Comparison of ENCODE assay signal across 20 cellular contexts in genomic region chr12:92468358-92469020, GRCh38.
DNase-seq lines count a peak whose midpoint lies in the region; ATAC-seq, FAIRE-seq and TF ChIP-seq lines count a peak whose summit lies in the region.
"Had no signal": no experiment of that assay in that cellular context is flagged by ENCODE, and none has a peak within 500 bp of the region (broad histone marks: within the 10 kb centered on the region; RNA-seq: fewer than 3 reads in every experiment).

No MANE protein-coding gene starts in this region.

- no peaks in the 10 kb centered on the region for H3K23me2 ChIP-seq in H1 (ENCODE audit: low read depth, low read length)

- no peaks in the 10 kb centered on the region for H4K20me1 ChIP-seq in H1 (replicated peaks in 1 of 2; ENCODE audit: control insufficient read depth in 1 of 2, insufficient read depth in 2 of 2, low read length in 2 of 2)

- no peak for FAIRE-seq in H1 (lab: Jason Lieb, UNC)

- H3K36me3 Mint-ChIP-seq in HFFc6 (ENCODE audit: low read depth) = no peaks in the 10 kb centered on the region
- H3K36me3 Mint-ChIP-seq: activated naive CD8-positive, alpha-beta T cell; WTC11 had no signal

- no peak overlapping the region for H3K27ac ChIP-seq in A673 (ENCODE audit: low read depth, low read length, poor library complexity, severe bottlenecking)
- no peak overlapping the region for H3K27ac ChIP-seq in H1 (ENCODE audit: low read depth, low read length)
- no peak overlapping the region for H3K27ac ChIP-seq in foreskin keratinocyte
- H3K27ac ChIP-seq: ovary had no signal

- H3K14ac ChIP-seq in H1 (ENCODE audit: insufficient read length) = no peak overlapping the region

- no peaks in the 10 kb centered on the region for H3K79me1 ChIP-seq in H1 (ENCODE audit: low read depth, low read length)

- no peak overlapping the region for H2BK12ac ChIP-seq in H1 (ENCODE audit: low read depth, low read length)

- H3K9me3 ChIP-seq in A673 (ENCODE audit: low read depth, low read length, poor library complexity, severe bottlenecking) (no peaks in the 10 kb centered on the region), H1 (ENCODE audit: insufficient read depth in 2 of 2, low read depth in 1 of 2, low read length in 1 of 2) (no peaks in the 10 kb centered on the region)
- H3K9me3 ChIP-seq: ovary had no signal

- H2BK5ac ChIP-seq in H1 (ENCODE audit: low read depth, low read length) = no peak overlapping the region

- TF ChIP-seq RAD21 in H1 (IDR thresholded peaks at IDR 0.05 in 1 of 2, conservative IDR thresholded peaks at IDR 0.05 in 1 of 2; ENCODE audit: low read depth in 2 of 2, low read length in 2 of 2) = no peak

- H3K4me1 ChIP-seq in A673 (ENCODE audit: insufficient read depth, low read length, poor library complexity, severe bottlenecking) = no peaks in the 10 kb centered on the region
- H3K4me1 ChIP-seq in H1 (replicated peaks in 1 of 4; ENCODE audit: control insufficient read depth in 3 of 4, insufficient read depth in 4 of 4, low read length in 3 of 4) = peaks cover 4 to 15% (median 15%) of the 10 kb centered on the region in 4 experiments; a peak in 6 of 7 replicates
- no peaks in the 10 kb centered on the region for H3K4me1 ChIP-seq in foreskin keratinocyte

- TF ChIP-seq POLR2A in GM18505 (IDR thresholded peaks at IDR 0.05; ENCODE audit: borderline replicate concordance, extremely low read depth, insufficient read depth, insufficient read length) (peak; percentile 25), H1 (IDR thresholded peaks at IDR 0.05; ENCODE audit: control extremely low read depth in 1 of 2, low read depth in 2 of 2, low read length in 2 of 2) (no peak)

- H3K9ac ChIP-seq in H1 (replicated peaks in 1 of 4; ENCODE audit: extremely low read depth in 1 of 4, low read depth in 3 of 4, low read length in 3 of 4) = no peak overlapping the region

- no peak overlapping the region for H3K23ac ChIP-seq in H1 (ENCODE audit: insufficient read length)

- H3K4me1 Mint-ChIP-seq in HFFc6 (ENCODE audit: low read depth) = peaks cover 34% of the 10 kb centered on the region

- H2AFZ ChIP-seq in H1 (ENCODE audit: low read length) = no peak overlapping the region

- H3K4me3 ChIP-seq in A673 (ENCODE audit: low read depth, low read length, poor library complexity, severe bottlenecking) = no peak overlapping the region
- no peak overlapping the region for H3K4me3 ChIP-seq in H1 (ENCODE audit: extremely low read depth in 1 of 4, insufficient read depth in 2 of 4, low read depth in 3 of 4, low read length in 4 of 4)
- H3K4me3 ChIP-seq: ovary had no signal

- H4K5ac ChIP-seq in H1 (ENCODE audit: insufficient read length, low read depth, low read length) = no peak overlapping the region

- no peak overlapping the region for H3K4me3 Mint-ChIP-seq in HFFc6
- H3K4me3 Mint-ChIP-seq: activated naive CD8-positive, alpha-beta T cell; WTC11 had no signal

- no peaks in the 10 kb centered on the region for H3K79me2 ChIP-seq in H1 (ENCODE audit: control insufficient read depth in 1 of 2, insufficient read depth in 2 of 2, low read length in 2 of 2)

- H2BK15ac ChIP-seq in H1 (ENCODE audit: low read length) = no peak overlapping the region

- CTCF ChIA-PET in A673 (lab: Charles Lee) (no interaction called here), H1 (lab: Charles Lee; ENCODE audit: partially characterized antibody) (no interaction called here)

- no peaks in the 10 kb centered on the region for H3K27me3 ChIP-seq in A673 (replicated peaks; ENCODE audit: insufficient read depth, low read depth, low read length, poor library complexity)
- H3K27me3 ChIP-seq in H1 (replicated peaks in 1 of 4; ENCODE audit: control insufficient read depth in 3 of 4, extremely low read depth in 1 of 4, insufficient read depth in 3 of 4, low read length in 3 of 4) = no peaks in the 10 kb centered on the region
- no peaks in the 10 kb centered on the region for H3K27me3 ChIP-seq in foreskin keratinocyte
- H3K27me3 ChIP-seq: ovary had no signal

- H3K4me2 ChIP-seq in H1 (ENCODE audit: insufficient read depth in 1 of 2, low read depth in 2 of 2, low read length in 2 of 2) = no peak overlapping the region

- no peak overlapping the region for H3K18ac ChIP-seq in H1 (ENCODE audit: extremely low read depth, low read length)

- H3K27me3 Mint-ChIP-seq in HFFc6 (ENCODE audit: insufficient read depth) = peaks cover 3% of the 10 kb centered on the region; the same call in 1 of the 2 replicates
- H3K27me3 Mint-ChIP-seq: activated naive CD8-positive, alpha-beta T cell had no signal

- ATAC-seq in GM18505 (IDR thresholded peaks at IDR 0.05; ENCODE audit: unreplicated experiment) (no peak), foreskin keratinocyte (no peak), HG02981 (IDR thresholded peaks at IDR 0.05; ENCODE audit: unreplicated experiment) (no peak)
- ATAC-seq: PC-3, WTC11 had no signal

- H3K4ac ChIP-seq in H1 (replicated peaks; ENCODE audit: insufficient read length, low read depth, low read length) = no peak overlapping the region

- H2AK5ac ChIP-seq in H1 (ENCODE audit: low read depth, low read length) = no peak overlapping the region

- WGBS in H1 (ENCODE audit: extremely low coverage in 1 of 2, insufficient coverage in 1 of 2, insufficient read length in 1 of 2, insufficient replicate concordance in 2 of 2, low coverage in 1 of 2, low lambda C conversion rate in 2 of 2, missing lambda C conversion rate in 1 of 2), 2 experiments = 88% methylated on average over 8 of the region's 8 CpGs; no CpG with 5 or more reads in 1 of the 2 experiments

- no peaks in the 10 kb centered on the region for H3K9me3 Mint-ChIP-seq in HFFc6
- H3K9me3 Mint-ChIP-seq: WTC11 had no signal

- DNase-seq in A673 (ENCODE audit: low spot score) = peak; percentile 58
- DNase-seq in NCI-H345 treated with DMSO at 0.1 percent for 48 hours (lab: John Stamatoyannopoulos, UW; ENCODE audit: unreplicated experiment) = peak; percentile 5
- DNase-seq in H1 (ENCODE audit: low read depth in 1 of 2, low spot score in 2 of 2) = no peak
- DNase-seq in HFFc6 = no peak
- DNase-seq in foreskin keratinocyte = no peak
- no peak for DNase-seq in DMS79 treated with DMSO at 0.1 percent for 48 hours (lab: John Stamatoyannopoulos, UW)
- DNase-seq: AML-193, DMS 273 treated with DMSO at 0.1 percent for 48 hours, H7, Kasumi-1, midbrain, NCI-H2171 treated with DMSO at 0.1 percent for 48 hours, ovary, substantia nigra, SW 1271 had no signal

- BruUV-seq in A673 (replicated peaks; lab: Mats Ljungman, UMichigan) = no TSS peak

- TF ChIP-seq CTCF in A673 (conservative IDR thresholded peaks at IDR 0.05; ENCODE audit: low read depth, low read length) = no peak
- TF ChIP-seq CTCF in H1 (IDR thresholded peaks at IDR 0.05; ENCODE audit: control extremely low read depth in 1 of 3, insufficient read depth in 1 of 3, low read depth in 1 of 3, low read length in 3 of 3) = no peak
- no peak for TF ChIP-seq CTCF in HFFc6 (IDR thresholded peaks at IDR 0.05)
- TF ChIP-seq CTCF in foreskin keratinocyte (conservative IDR thresholded peaks at IDR 0.05) = no peak

- no peak overlapping the region for H2BK20ac ChIP-seq in H1 (ENCODE audit: low read length)

- no peak overlapping the region for H4K91ac ChIP-seq in H1 (replicated peaks; ENCODE audit: insufficient read length, low read length)

- H4K8ac ChIP-seq in H1 (ENCODE audit: extremely low read depth, insufficient read depth, low read length) = no peak overlapping the region

- no peaks in the 10 kb centered on the region for H3K36me3 ChIP-seq in A673 (ENCODE audit: insufficient read depth, low read length, poor library complexity, severe bottlenecking)
- H3K36me3 ChIP-seq in H1 (ENCODE audit: control insufficient read depth in 2 of 4, insufficient read depth in 4 of 4, low read length in 3 of 4) = no peaks in the 10 kb centered on the region
- H3K36me3 ChIP-seq: ovary had no signal

- intact Hi-C loops in A673 (cut with micrococcal nuclease; ENCODE audit: unreplicated experiment) = no loop called here

- POLR2A ChIA-PET in A673 (lab: Charles Lee; ENCODE audit: low non-redundant PET) = no interaction called here
- POLR2A ChIA-PET in H1 (lab: Charles Lee; ENCODE audit: partially characterized antibody) = no interaction called here

- no peak for TF ChIP-seq EP300 in H1 (IDR thresholded peaks at IDR 0.05; ENCODE audit: borderline replicate concordance in 1 of 2, low read depth in 2 of 2, low read length in 2 of 2)

- no peak overlapping the region for H3K56ac ChIP-seq in H1 (replicated peaks; ENCODE audit: insufficient read length, low read depth, low read length)

- H2BK120ac ChIP-seq in H1 (replicated peaks; ENCODE audit: low read depth, low read length) = no peak overlapping the region

- H3K27ac Mint-ChIP-seq in HFFc6 = no peak overlapping the region
- H3K27ac Mint-ChIP-seq: WTC11 had no signal

TF ChIP-seq in H1, 55 proteins besides CTCF, POLR2A, EP300 and RAD21:
- no peak for TF ChIP-seq SP1 (IDR thresholded peaks at IDR 0.05; ENCODE audit: low read depth, low read length)
- peak; percentile 27; the same call in 1 of the 2 replicates for TF ChIP-seq KDM1A (IDR thresholded peaks at IDR 0.05; ENCODE audit: borderline replicate concordance, low read length)

Comparison
In these comparisons a context has a peak if more than half of its experiments do, and no peak if none do; other contexts are left out.
1. DNase-seq: peak in A673 (single experiment) and NCI-H345 treated with DMSO at 0.1 percent for 48 hours (single experiment); none in H1 (0 of 2), HFFc6 (single experiment), foreskin keratinocyte (0 of 2) and DMS79 treated with DMSO at 0.1 percent for 48 hours (single experiment).